In genomic region chr17:76014925-76015261, GRCh38 we compare ENCODE assay signal across 1 cellular context.
TF ChIP-seq lines count a peak whose summit lies in the region.

No MANE protein-coding gene starts in this region.

TF ChIP-seq in H1, 55 proteins besides CTCF, POLR2A, EP300 and RAD21:
- TF ChIP-seq TEAD4 (IDR thresholded peaks at IDR 0.05; ENCODE audit: low read depth, low read length), result no peak
- no peak for TF ChIP-seq BACH1 (IDR thresholded peaks at IDR 0.05; ENCODE audit: low read length)
- no peak for TF ChIP-seq GTF2F1 (IDR thresholded peaks at IDR 0.05; ENCODE audit: borderline replicate concordance, low read depth, low read length)
- TF ChIP-seq SP1 (IDR thresholded peaks at IDR 0.05; ENCODE audit: low read depth, low read length), result no peak
- no peak for TF ChIP-seq SIN3A (conservative IDR thresholded peaks at IDR 0.05 in 1 of 2, IDR thresholded peaks at IDR 0.05 in 1 of 2; ENCODE audit: low read depth in 1 of 2, low read length in 2 of 2)
- no peak for TF ChIP-seq FOSL1 (IDR thresholded peaks at IDR 0.05; ENCODE audit: insufficient read depth, low read depth, low read length)
- TF ChIP-seq MAFK (IDR thresholded peaks at IDR 0.05; ENCODE audit: low read depth, low read length), result no peak
- TF ChIP-seq EZH2 (IDR thresholded peaks at IDR 0.05; ENCODE audit: low read depth, low read length, severe bottlenecking), result no peak
- TF ChIP-seq SUZ12 (IDR thresholded peaks at IDR 0.05; ENCODE audit: low read length), result no peak
- TF ChIP-seq RNF2 (IDR thresholded peaks at IDR 0.05; ENCODE audit: borderline replicate concordance, low read depth, low read length, missing control alignments, poor library complexity, severe bottlenecking), result no peak
- no peak for TF ChIP-seq KDM4A (IDR thresholded peaks at IDR 0.05; ENCODE audit: low read depth, low read length, severe bottlenecking)
- no peak for TF ChIP-seq SP2 (IDR thresholded peaks at IDR 0.05; ENCODE audit: low read length)
- TF ChIP-seq ATF3 (IDR thresholded peaks at IDR 0.05; ENCODE audit: insufficient read depth, low read depth, low read length), result no peak
- TF ChIP-seq CEBPB (IDR thresholded peaks at IDR 0.05; ENCODE audit: low read depth, low read length), result no peak
- no peak for TF ChIP-seq POU5F1 (IDR thresholded peaks at IDR 0.05; ENCODE audit: low read depth, low read length)
- TF ChIP-seq JUND (IDR thresholded peaks at IDR 0.05; ENCODE audit: low read length), result no peak
TF ChIP-seq in H1: peak in this region for 0.
